9 cellular contexts compared by ENCODE assay signal in genomic region chr6:11434565-11435326, GRCh38.
DNase-seq lines count a peak whose midpoint lies in the region; ATAC-seq, FAIRE-seq and TF ChIP-seq lines count a peak whose summit lies in the region.
"Had no signal": no experiment of that assay in that cellular context is flagged by ENCODE, and none has a peak within 500 bp of the region (broad histone marks: within the 10 kb centered on the region; RNA-seq: fewer than 3 reads in every experiment).

No MANE protein-coding gene starts in this region.

- TF ChIP-seq CTCF in AG04449 (IDR thresholded peaks at IDR 0.05; ENCODE audit: insufficient read depth, low read length, missing control alignments), result no peak
- no peak for TF ChIP-seq CTCF in LNCaP clone FGC (IDR thresholded peaks at IDR 0.05; ENCODE audit: control insufficient read depth, extremely low read depth, insufficient read depth)
- no peak for TF ChIP-seq CTCF in bronchial epithelial cell (IDR thresholded peaks at IDR 0.05; ENCODE audit: insufficient read depth, low read length, severe bottlenecking)

- no peak overlapping the region for H2BK15ac ChIP-seq in mesendoderm (replicated peaks; ENCODE audit: low read depth)

- no peak overlapping the region for H2BK120ac ChIP-seq in mesendoderm (ENCODE audit: low read depth, low read length)

- no peak overlapping the region for H3K27ac ChIP-seq in mesendoderm (ENCODE audit: low read depth, low read length)

- H3K4me1 ChIP-seq in mesendoderm (ENCODE audit: control insufficient read depth, low read depth, low read length), result peaks cover 4% of the 10 kb centered on the region

- no peak overlapping the region for H4K5ac ChIP-seq in mesendoderm (ENCODE audit: low read length)

- H3K18ac ChIP-seq in mesendoderm (ENCODE audit: low read length), result no peak overlapping the region

- H2BK5ac ChIP-seq in mesendoderm (ENCODE audit: low read length), result no peak overlapping the region

- no peak overlapping the region for H3K4me2 ChIP-seq in mesendoderm (ENCODE audit: low read length)

- no peak overlapping the region for H3K4ac ChIP-seq in mesendoderm (ENCODE audit: low read depth, low read length)

- CTCF ChIA-PET in AG04449 (lab: Yijun Ruan, JAX), result interaction anchor here (4.8 kb wide), 1 partner anchor 61 kb away, joined by 26 read pairs; no protein-coding TSS in a partner anchor

- no peak overlapping the region for H4K8ac ChIP-seq in mesendoderm (ENCODE audit: low read depth, low read length)

- DNase-seq in AG04449 (ENCODE audit: low read depth, low spot score) (peak; percentile 56), LNCaP clone FGC (ENCODE audit: low read depth) (peak; percentile 91), bronchial epithelial cell (ENCODE audit: low read depth) (peak; percentile 97), mesendoderm (peak; percentile 64), hypothalamus (lab: John Stamatoyannopoulos, UW) (no peak), NCI-H1105 treated with DMSO at 0.1 percent for 48 hours (lab: John Stamatoyannopoulos, UW) (no peak)
- DNase-seq: CD4-positive, alpha-beta T cell had no signal

- H2AK5ac ChIP-seq in mesendoderm (ENCODE audit: low read length), result no peak overlapping the region

- no peaks in the 10 kb centered on the region for H3K79me1 ChIP-seq in mesendoderm (ENCODE audit: low read length)

- FAIRE-seq in bronchial epithelial cell (lab: Jason Lieb, UNC), result peak; percentile 88

- no peaks in the 10 kb centered on the region for H3K79me2 ChIP-seq in mesendoderm (ENCODE audit: control insufficient read depth, insufficient read depth, low read length)

- H3K9ac ChIP-seq in mesendoderm (ENCODE audit: low read length), result no peak overlapping the region

- POLR2A ChIA-PET in AG04449 (lab: Yijun Ruan, JAX), result no interaction called here

- H3K27me3 ChIP-seq in bronchial epithelial cell (ENCODE audit: control insufficient read depth, insufficient read depth, low read length) (no peaks in the 10 kb centered on the region), mesendoderm (ENCODE audit: insufficient read depth, low read length, poor library complexity) (no peaks in the 10 kb centered on the region)

- no peak overlapping the region for H3K23ac ChIP-seq in mesendoderm (ENCODE audit: low read length)

- ATAC-seq in GM21619 (IDR thresholded peaks at IDR 0.05; ENCODE audit: unreplicated experiment), result no peak
- no peak for ATAC-seq in HG03460 (IDR thresholded peaks at IDR 0.05; ENCODE audit: unreplicated experiment)

- H3K56ac ChIP-seq in mesendoderm (ENCODE audit: low read length), result no peak overlapping the region

- no CpG with 5 or more reads among the region's 10 CpGs for WGBS in mesendoderm (ENCODE audit: extremely low coverage, insufficient coverage, low lambda C conversion rate)

- H3K36me3 ChIP-seq in bronchial epithelial cell (ENCODE audit: control insufficient read depth, insufficient read depth, low read length) (no peaks in the 10 kb centered on the region), mesendoderm (ENCODE audit: control insufficient read depth, insufficient read depth, low read length) (no peaks in the 10 kb centered on the region)

- H3K4me3 ChIP-seq in AG04449 (ENCODE audit: low read depth, low read length), result no peak overlapping the region
- no peak overlapping the region for H3K4me3 ChIP-seq in LNCaP clone FGC (ENCODE audit: low read depth, low read length)
- H3K4me3 ChIP-seq in bronchial epithelial cell (ENCODE audit: low read depth, low read length), result no peak overlapping the region
- H3K4me3 ChIP-seq in mesendoderm (ENCODE audit: low read length), result no peak overlapping the region

Comparison
In these comparisons a context has a peak if more than half of its experiments do, and no peak if none do; other contexts are left out.
1. DNase-seq: peak in AG04449 (single experiment), LNCaP clone FGC (single experiment), bronchial epithelial cell (single experiment) and mesendoderm (single experiment); none in hypothalamus (0 of 51) and NCI-H1105 treated with DMSO at 0.1 percent for 48 hours (single experiment).